In genomic region chr20:1734269-1734858, GRCh38 we compare ENCODE assay signal across 9 cellular contexts.
DNase-seq lines count a peak whose midpoint lies in the region; ATAC-seq lines count a peak whose summit lies in the region.
"Had no signal": no experiment of that assay in that cellular context is flagged by ENCODE, and none has a peak within 500 bp of the region (broad histone marks: within the 10 kb centered on the region; RNA-seq: fewer than 3 reads in every experiment).

No MANE protein-coding gene starts in this region.

- no peaks in the 10 kb centered on the region for H3K9me3 Mint-ChIP-seq in dendritic cell treated with granulocyte-macrophage colony-stimulating factor and Interleukin-4, amounts not matched to agents 40 ng/mL and 50 ng/mL, for 4 days
- no peaks in the 10 kb centered on the region for H3K9me3 Mint-ChIP-seq in stimulated activated effector memory CD8-positive, alpha-beta T cell treated with anti-CD3 and anti-CD28 coated beads, Interleukin-12 subunit alpha, Interleukin-12 subunit beta, amount 100 ng/mL, for 72 hours
- H3K9me3 Mint-ChIP-seq: IgD-negative memory B cell had no signal

- H3K27me3 Mint-ChIP-seq in dendritic cell treated with granulocyte-macrophage colony-stimulating factor and Interleukin-4, amounts not matched to agents 40 ng/mL and 50 ng/mL, for 4 days = peaks cover 2% of the 10 kb centered on the region

- no peak overlapping the region for H3K4me3 Mint-ChIP-seq in dendritic cell treated with granulocyte-macrophage colony-stimulating factor and Interleukin-4, amounts not matched to agents 40 ng/mL and 50 ng/mL, for 4 days
- no peak overlapping the region for H3K4me3 Mint-ChIP-seq in stimulated activated effector memory CD8-positive, alpha-beta T cell treated with anti-CD3 and anti-CD28 coated beads, Interleukin-12 subunit alpha, Interleukin-12 subunit beta, amount 100 ng/mL, for 72 hours

- H3K27ac Mint-ChIP-seq in dendritic cell treated with granulocyte-macrophage colony-stimulating factor and Interleukin-4, amounts not matched to agents 40 ng/mL and 50 ng/mL, for 4 days = peak overlapping the region; percentile 24
- H3K27ac Mint-ChIP-seq in stimulated activated effector memory CD8-positive, alpha-beta T cell treated with anti-CD3 and anti-CD28 coated beads, Interleukin-12 subunit alpha, Interleukin-12 subunit beta, amount 100 ng/mL, for 72 hours = no peak overlapping the region
- H3K27ac Mint-ChIP-seq: IgD-negative memory B cell had no signal

- no peaks in the 10 kb centered on the region for H3K36me3 Mint-ChIP-seq in dendritic cell treated with granulocyte-macrophage colony-stimulating factor and Interleukin-4, amounts not matched to agents 40 ng/mL and 50 ng/mL, for 4 days (ENCODE audit: low read depth)
- no peaks in the 10 kb centered on the region for H3K36me3 Mint-ChIP-seq in stimulated activated effector memory CD8-positive, alpha-beta T cell treated with anti-CD3 and anti-CD28 coated beads, Interleukin-12 subunit alpha, Interleukin-12 subunit beta, amount 100 ng/mL, for 72 hours
- H3K36me3 Mint-ChIP-seq: IgD-negative memory B cell had no signal

- peak; percentile 74 for ATAC-seq in stimulated activated effector memory CD8-positive, alpha-beta T cell treated with anti-CD3 and anti-CD28 coated beads, Interleukin-12 subunit alpha, Interleukin-12 subunit beta, amount 100 ng/mL, for 72 hours
- ATAC-seq in HG02885 (IDR thresholded peaks at IDR 0.05; ENCODE audit: poor library complexity, unreplicated experiment) = no peak

- DNase-seq in activated naive CD4-positive, alpha-beta T cell treated with Interleukin-2 at 50 U/mL for 16 hours = peak; percentile 24
- DNase-seq in activated naive CD4-positive, alpha-beta T cell treated with anti-CD3 and anti-CD28 coated beads, Interleukin-2, amount 50 U/mL, for 16 hours = no peak
- DNase-seq in NCI-H2227 treated with DMSO at 0.1 percent for 48 hours (lab: John Stamatoyannopoulos, UW) (peak; percentile 50), mesenteric fat pad (ENCODE audit: low spot score) (no peak), dedifferentiated amniotic fluid mesenchymal stem cell (ENCODE audit: extremely low spot score) (no peak)
- no peak for DNase-seq in stimulated activated effector memory CD8-positive, alpha-beta T cell treated with anti-CD3 and anti-CD28 coated beads, Interleukin-12 subunit alpha, Interleukin-12 subunit beta, amount 100 ng/mL, for 72 hours (ENCODE audit: low spot score in 2 of 2)

- intact Hi-C loops in dendritic cell treated with granulocyte-macrophage colony-stimulating factor and Interleukin-4, amounts not matched to agents 40 ng/mL and 50 ng/mL, for 4 days (cut with micrococcal nuclease) = loop anchor here (5.0 to 10.0 kb wide), 3 partner anchors 150 to 227 kb away; no protein-coding TSS in a partner anchor

- H3K4me1 Mint-ChIP-seq in dendritic cell treated with granulocyte-macrophage colony-stimulating factor and Interleukin-4, amounts not matched to agents 40 ng/mL and 50 ng/mL, for 4 days (ENCODE audit: low read depth) = peaks cover 15% of the 10 kb centered on the region
- peaks cover 17% of the 10 kb centered on the region for H3K4me1 Mint-ChIP-seq in stimulated activated effector memory CD8-positive, alpha-beta T cell treated with anti-CD3 and anti-CD28 coated beads, Interleukin-12 subunit alpha, Interleukin-12 subunit beta, amount 100 ng/mL, for 72 hours

Comparison
In these comparisons a context has a peak if more than half of its experiments do, and no peak if none do; other contexts are left out.
1. DNase-seq: peak in activated naive CD4-positive, alpha-beta T cell treated with Interleukin-2 at 50 U/mL for 16 hours (single experiment) and NCI-H2227 treated with DMSO at 0.1 percent for 48 hours (single experiment); none in activated naive CD4-positive, alpha-beta T cell treated with anti-CD3 and anti-CD28 coated beads, Interleukin-2, amount 50 U/mL, for 16 hours (single experiment), stimulated activated effector memory CD8-positive, alpha-beta T cell treated with anti-CD3 and anti-CD28 coated beads, Interleukin-12 subunit alpha, Interleukin-12 subunit beta, amount 100 ng/mL, for 72 hours (0 of 2), mesenteric fat pad (single experiment) and dedifferentiated amniotic fluid mesenchymal stem cell (single experiment).